In genomic region chr19:51140441-51140840, GRCh38 we compare ENCODE assay signal across 1 cellular context.
TF ChIP-seq lines count a peak whose summit lies in the region.

No MANE protein-coding gene starts in this region.

TF ChIP-seq in GM23338, 12 proteins besides CTCF, POLR2A, EP300 and RAD21:
- TF ChIP-seq, protein P1, sequence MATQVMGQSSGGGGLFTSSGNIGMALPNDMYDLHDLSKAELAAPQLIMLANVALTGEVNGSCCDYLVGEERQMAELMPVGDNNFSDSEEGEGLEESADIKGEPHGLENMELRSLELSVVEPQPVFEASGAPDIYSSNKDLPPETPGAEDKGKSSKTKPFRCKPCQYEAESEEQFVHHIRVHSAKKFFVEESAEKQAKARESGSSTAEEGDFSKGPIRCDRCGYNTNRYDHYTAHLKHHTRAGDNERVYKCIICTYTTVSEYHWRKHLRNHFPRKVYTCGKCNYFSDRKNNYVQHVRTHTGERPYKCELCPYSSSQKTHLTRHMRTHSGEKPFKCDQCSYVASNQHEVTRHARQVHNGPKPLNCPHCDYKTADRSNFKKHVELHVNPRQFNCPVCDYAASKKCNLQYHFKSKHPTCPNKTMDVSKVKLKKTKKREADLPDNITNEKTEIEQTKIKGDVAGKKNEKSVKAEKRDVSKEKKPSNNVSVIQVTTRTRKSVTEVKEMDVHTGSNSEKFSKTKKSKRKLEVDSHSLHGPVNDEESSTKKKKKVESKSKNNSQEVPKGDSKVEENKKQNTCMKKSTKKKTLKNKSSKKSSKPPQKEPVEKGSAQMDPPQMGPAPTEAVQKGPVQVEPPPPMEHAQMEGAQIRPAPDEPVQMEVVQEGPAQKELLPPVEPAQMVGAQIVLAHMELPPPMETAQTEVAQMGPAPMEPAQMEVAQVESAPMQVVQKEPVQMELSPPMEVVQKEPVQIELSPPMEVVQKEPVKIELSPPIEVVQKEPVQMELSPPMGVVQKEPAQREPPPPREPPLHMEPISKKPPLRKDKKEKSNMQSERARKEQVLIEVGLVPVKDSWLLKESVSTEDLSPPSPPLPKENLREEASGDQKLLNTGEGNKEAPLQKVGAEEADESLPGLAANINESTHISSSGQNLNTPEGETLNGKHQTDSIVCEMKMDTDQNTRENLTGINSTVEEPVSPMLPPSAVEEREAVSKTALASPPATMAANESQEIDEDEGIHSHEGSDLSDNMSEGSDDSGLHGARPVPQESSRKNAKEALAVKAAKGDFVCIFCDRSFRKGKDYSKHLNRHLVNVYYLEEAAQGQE (IDR thresholded peaks at IDR 0.05; ENCODE audit: unreplicated experiment) = no peak
- TF ChIP-seq POLR2AphosphoS5 (IDR thresholded peaks at IDR 0.05; ENCODE audit: low read depth) = no peak
- no peak for TF ChIP-seq CREB1 (CRISPR knock-in tag; IDR thresholded peaks at IDR 0.05; ENCODE audit: low read depth)
- TF ChIP-seq ETS1 (IDR thresholded peaks at IDR 0.05) = no peak
- no peak for TF ChIP-seq EZH2phosphoT487 (IDR thresholded peaks at IDR 0.05; ENCODE audit: unreplicated experiment)
